Comparison of ENCODE assay signal across 22 cellular contexts in the genomic region with DNA sequence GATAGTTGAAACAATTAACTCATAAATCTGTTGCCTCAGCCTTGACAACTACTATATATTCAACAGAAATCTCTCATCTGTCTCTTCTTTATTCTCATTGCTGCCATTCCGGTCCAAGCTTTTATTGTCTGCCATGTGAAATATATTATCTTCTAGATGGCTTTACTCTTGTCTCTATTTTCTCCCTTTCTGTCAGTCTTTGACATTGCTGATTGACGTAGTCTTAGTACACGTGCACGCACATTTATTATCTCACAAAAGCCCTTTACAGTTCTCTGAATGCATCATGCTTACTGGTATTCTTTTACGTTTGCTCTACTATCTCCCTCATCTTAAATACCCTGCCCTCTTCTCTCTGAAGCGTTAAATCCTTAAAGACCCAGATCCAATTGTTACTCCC. TPM values are rescaled to one million over a fixed set of nuclear protein-coding genes. Genes with fewer than 3 reads are reported as not detected.
A peak's percentile ranks its signal among the peaks of the same experiment; 100 is the strongest.
DNase-seq lines count a peak whose midpoint lies in the region; ATAC-seq lines count a peak whose summit lies in the region.
"Had no signal": no experiment of that assay in that cellular context is flagged by ENCODE, and none has a peak within 500 bp of the region (broad histone marks: within the 10 kb centered on the region; RNA-seq: fewer than 3 reads in every experiment).

No MANE protein-coding gene starts in this region.

- H3K36me3 Mint-ChIP-seq in activated T-cell treated with anti-CD3 and anti-CD28 coated beads, Interleukin-2, amount 50 U/mL, for 24 hours (ENCODE audit: low read depth): peaks cover 80% of the 10 kb centered on the region
- peaks cover 19% of the 10 kb centered on the region for H3K36me3 Mint-ChIP-seq in activated naive CD8-positive, alpha-beta T cell treated with anti-CD3 and anti-CD28 coated beads, Interleukin-2, amount 10 ng/mL, durations not matched to agents 7 days and 5 days
- peaks cover 22% of the 10 kb centered on the region for H3K36me3 Mint-ChIP-seq in natural killer cell treated with Interleukin-12 subunit alpha and Interleukin-12 subunit beta and Interleukin-15 and Interleukin-18, amount 100 ng/mL, for 72 hours

- no peak overlapping the region for H3K4me2 ChIP-seq in Karpas-422 (ENCODE audit: low read depth, low read length, poor library complexity, severe bottlenecking)

- peaks cover 98% of the 10 kb centered on the region for H3K79me2 ChIP-seq in Karpas-422 (ENCODE audit: low read length)

- H3K36me3 ChIP-seq in Karpas-422 (ENCODE audit: insufficient read depth, low read length): peaks cover 51% of the 10 kb centered on the region

- H3K4me1 Mint-ChIP-seq in activated T-cell treated with anti-CD3 and anti-CD28 coated beads, Interleukin-2, amount 50 U/mL, for 24 hours (ENCODE audit: low read depth): peaks cover 52% of the 10 kb centered on the region
- H3K4me1 Mint-ChIP-seq in activated naive CD8-positive, alpha-beta T cell treated with anti-CD3 and anti-CD28 coated beads, Interleukin-2, amount 10 ng/mL, durations not matched to agents 7 days and 5 days: peaks cover 31% of the 10 kb centered on the region
- H3K4me1 Mint-ChIP-seq in natural killer cell treated with Interleukin-12 subunit alpha and Interleukin-12 subunit beta and Interleukin-15 and Interleukin-18, amount 100 ng/mL, for 72 hours (ENCODE audit: low read depth in 2 of 2): peaks cover 33 to 42% of the 10 kb centered on the region in 2 donors

- peak overlapping the region; percentile 14 for H3K4me3 Mint-ChIP-seq in activated T-cell treated with anti-CD3 and anti-CD28 coated beads, Interleukin-2, amount 50 U/mL, for 24 hours
- peak overlapping the region; percentile 13 for H3K4me3 Mint-ChIP-seq in activated naive CD8-positive, alpha-beta T cell treated with anti-CD3 and anti-CD28 coated beads, Interleukin-2, amount 10 ng/mL, durations not matched to agents 7 days and 5 days
- peak overlapping the region; percentile 47 for H3K4me3 Mint-ChIP-seq in natural killer cell treated with Interleukin-12 subunit alpha and Interleukin-12 subunit beta and Interleukin-15 and Interleukin-18, amount 100 ng/mL, for 72 hours

- DNase-seq in activated T-cell treated with anti-CD3 and anti-CD28 coated beads, Interleukin-2, amount 50 U/mL, for 24 hours: no peak
- DNase-seq in activated T-cell treated with anti-CD3 and anti-CD28 coated beads, Interleukin-2, amount 50 U/mL, for 48 hours: no peak
- DNase-seq in Karpas-422 (no peak), EL (no peak), NCI-H1092 treated with DMSO at 0.1 percent for 48 hours (lab: John Stamatoyannopoulos, UW) (no peak)
- no peak for DNase-seq in activated naive CD8-positive, alpha-beta T cell treated with anti-CD3 and anti-CD28 coated beads, Interleukin-2, amount 10 ng/mL, durations not matched to agents 7 days and 5 days
- no peak for DNase-seq in natural killer cell treated with Interleukin-12 subunit alpha and Interleukin-12 subunit beta and Interleukin-15 and Interleukin-18, amount 100 ng/mL, for 72 hours (ENCODE audit: low spot score)
- DNase-seq: DND-41, glutamatergic neuron, midbrain, NCI-H1694 treated with DMSO at 0.1 percent for 48 hours, NCI-H345, retina, testis had no signal

- H3K9me2 ChIP-seq in Karpas-422 (replicated peaks; ENCODE audit: insufficient read depth, low read length): no peaks in the 10 kb centered on the region

- H3K27ac Mint-ChIP-seq in activated T-cell treated with anti-CD3 and anti-CD28 coated beads, Interleukin-2, amount 50 U/mL, for 24 hours: peak overlapping the region; percentile 98
- peak overlapping the region; percentile 1 for H3K27ac Mint-ChIP-seq in activated naive CD8-positive, alpha-beta T cell treated with anti-CD3 and anti-CD28 coated beads, Interleukin-2, amount 10 ng/mL, durations not matched to agents 7 days and 5 days
- peak overlapping the region in 1 of 2 donors; percentile 66 for H3K27ac Mint-ChIP-seq in natural killer cell treated with Interleukin-12 subunit alpha and Interleukin-12 subunit beta and Interleukin-15 and Interleukin-18, amount 100 ng/mL, for 72 hours

- ATAC-seq in activated naive CD8-positive, alpha-beta T cell treated with anti-CD3 and anti-CD28 coated beads, Interleukin-2, amount 10 ng/mL, durations not matched to agents 7 days and 5 days (ENCODE audit: low read depth): no peak
- no peak for ATAC-seq in natural killer cell treated with Interleukin-12 subunit alpha and Interleukin-12 subunit beta and Interleukin-15 and Interleukin-18, amount 100 ng/mL, for 72 hours
- ATAC-seq in HG03571 (IDR thresholded peaks at IDR 0.05; ENCODE audit: unreplicated experiment): no peak
- ATAC-seq: HCT116, left lobe of liver had no signal

- no peaks in the 10 kb centered on the region for H3K9me3 ChIP-seq in Karpas-422 (ENCODE audit: low read length)
- H3K9me3 ChIP-seq: ascending aorta, testis had no signal

- H3K4me1 ChIP-seq in Karpas-422 (ENCODE audit: low read length): peaks cover 52% of the 10 kb centered on the region

- peak overlapping the region; percentile 92 for H3K27ac ChIP-seq in Karpas-422 (ENCODE audit: low read length)
- H3K27ac ChIP-seq: ascending aorta, HL-60, SK-N-MC, testis had no signal

- H3K27me3 Mint-ChIP-seq in activated T-cell treated with anti-CD3 and anti-CD28 coated beads, Interleukin-2, amount 50 U/mL, for 24 hours: no peaks in the 10 kb centered on the region
- H3K27me3 Mint-ChIP-seq in activated naive CD8-positive, alpha-beta T cell treated with anti-CD3 and anti-CD28 coated beads, Interleukin-2, amount 10 ng/mL, durations not matched to agents 7 days and 5 days: no peaks in the 10 kb centered on the region
- no peaks in the 10 kb centered on the region for H3K27me3 Mint-ChIP-seq in natural killer cell treated with Interleukin-12 subunit alpha and Interleukin-12 subunit beta and Interleukin-15 and Interleukin-18, amount 100 ng/mL, for 72 hours

- H3K9ac ChIP-seq in Karpas-422 (ENCODE audit: low read length): no peak overlapping the region

- H3K27me3 ChIP-seq in Karpas-422 (ENCODE audit: low read length): no peaks in the 10 kb centered on the region
- H3K27me3 ChIP-seq: ascending aorta, testis had no signal

- H3K4me3 ChIP-seq in Karpas-422 (ENCODE audit: low read length): no peak overlapping the region
- H3K4me3 ChIP-seq: ascending aorta, SK-N-MC, testis had no signal

- no peaks in the 10 kb centered on the region for H3K9me3 Mint-ChIP-seq in activated T-cell treated with anti-CD3 and anti-CD28 coated beads, Interleukin-2, amount 50 U/mL, for 24 hours
- H3K9me3 Mint-ChIP-seq in activated naive CD8-positive, alpha-beta T cell treated with anti-CD3 and anti-CD28 coated beads, Interleukin-2, amount 10 ng/mL, durations not matched to agents 7 days and 5 days: no peaks in the 10 kb centered on the region
- H3K9me3 Mint-ChIP-seq in natural killer cell treated with Interleukin-12 subunit alpha and Interleukin-12 subunit beta and Interleukin-15 and Interleukin-18, amount 100 ng/mL, for 72 hours: no peaks in the 10 kb centered on the region

- H4K20me1 ChIP-seq in Karpas-422 (ENCODE audit: insufficient read depth, low read depth, low read length): peaks cover 85% of the 10 kb centered on the region

- POLR2A ChIA-PET in activated naive CD8-positive, alpha-beta T cell treated with anti-CD3 and anti-CD28 coated beads, Interleukin-2, amount 10 ng/mL, durations not matched to agents 7 days and 5 days (lab: Charles Lee): no interaction called here

- no peak overlapping the region for H2AFZ ChIP-seq in Karpas-422 (ENCODE audit: low read length)

RNA-seq across cellular contexts. Expression of gene PDIA3, which starts 5.6 kb away (rescaled TPM):
- 160 and 198 TPM in 2 replicates for total RNA-seq in Karpas-422 (2014; rRNA removed; shearing (Covaris generic); ENCODE audit: low replicate concordance)
- 100 to 1,000 TPM; 217 to 225 TPM for total RNA-seq in activated naive CD8-positive, alpha-beta T cell treated with anti-CD3 and anti-CD28 coated beads, Interleukin-2, amount 10 ng/mL, durations not matched to agents 7 days and 5 days
- 100 to 1,000 TPM; 365 to 555 TPM for total RNA-seq in natural killer cell treated with Interleukin-12 subunit alpha and Interleukin-12 subunit beta and Interleukin-15 and Interleukin-18, amount 100 ng/mL, for 72 hours

RNA-seq across cellular contexts. Expression of gene ELL3, which starts 24.9 kb away (rescaled TPM):
- total RNA-seq in Karpas-422 (2014; rRNA removed; shearing (Covaris generic); ENCODE audit: low replicate concordance): 522 and 565 TPM in 2 replicates
- total RNA-seq in activated naive CD8-positive, alpha-beta T cell treated with anti-CD3 and anti-CD28 coated beads, Interleukin-2, amount 10 ng/mL, durations not matched to agents 7 days and 5 days: 1 to 10 TPM; 4.6 to 4.9 TPM
- under 1 TPM; 0.26 to 0.86 TPM for total RNA-seq in natural killer cell treated with Interleukin-12 subunit alpha and Interleukin-12 subunit beta and Interleukin-15 and Interleukin-18, amount 100 ng/mL, for 72 hours

RNA-seq across cellular contexts. Expression of gene SERF2, which starts 40.2 kb away (rescaled TPM):
- total RNA-seq in Karpas-422 (2014; rRNA removed; shearing (Covaris generic); ENCODE audit: low replicate concordance): 882 and 1,084 TPM in 2 replicates
- total RNA-seq in activated naive CD8-positive, alpha-beta T cell treated with anti-CD3 and anti-CD28 coated beads, Interleukin-2, amount 10 ng/mL, durations not matched to agents 7 days and 5 days: 100 to 1,000 TPM; 926 to 987 TPM
- 100 to 1,000 TPM; 456 to 585 TPM for total RNA-seq in natural killer cell treated with Interleukin-12 subunit alpha and Interleukin-12 subunit beta and Interleukin-15 and Interleukin-18, amount 100 ng/mL, for 72 hours

RNA-seq across cellular contexts. Expression of gene SERINC4, which starts 48.1 kb away (rescaled TPM):
- total RNA-seq in Karpas-422 (2014; rRNA removed; shearing (Covaris generic); ENCODE audit: low replicate concordance): not detected in 2 replicates
- under 1 TPM; 0.14 to 0.17 TPM for total RNA-seq in activated naive CD8-positive, alpha-beta T cell treated with anti-CD3 and anti-CD28 coated beads, Interleukin-2, amount 10 ng/mL, durations not matched to agents 7 days and 5 days
- under 1 TPM; 0.24 to 0.50 TPM for total RNA-seq in natural killer cell treated with Interleukin-12 subunit alpha and Interleukin-12 subunit beta and Interleukin-15 and Interleukin-18, amount 100 ng/mL, for 72 hours
- total RNA-seq: ascending aorta, chondrocyte, RPMI7951 had no signal

RNA-seq across cellular contexts. Expression of gene HYPK, which starts 48.5 kb away (rescaled TPM):
- total RNA-seq in Karpas-422 (2014; rRNA removed; shearing (Covaris generic); ENCODE audit: low replicate concordance): 31.1 and 32.5 TPM in 2 replicates
- total RNA-seq in activated naive CD8-positive, alpha-beta T cell treated with anti-CD3 and anti-CD28 coated beads, Interleukin-2, amount 10 ng/mL, durations not matched to agents 7 days and 5 days: 10 to 100 TPM; 17.2 to 18.3 TPM
- 10 to 100 TPM; 14.3 to 15.3 TPM for total RNA-seq in natural killer cell treated with Interleukin-12 subunit alpha and Interleukin-12 subunit beta and Interleukin-15 and Interleukin-18, amount 100 ng/mL, for 72 hours

Comparison
In these comparisons a context has a peak if more than half of its experiments do, and no peak if none do; other contexts are left out.
1. RNA of gene ELL3, which starts 24.9 kb away (total RNA-seq): 522 to 565 TPM in Karpas-422; 4.6 to 4.9 TPM in activated naive CD8-positive, alpha-beta T cell treated with anti-CD3 and anti-CD28 coated beads, Interleukin-2, amount 10 ng/mL, durations not matched to agents 7 days and 5 days and 0.26 to 0.86 TPM in natural killer cell treated with Interleukin-12 subunit alpha and Interleukin-12 subunit beta and Interleukin-15 and Interleukin-18, amount 100 ng/mL, for 72 hours; every median in the first group is over 10 times any median in the second.
2. Peak in every context shown above with its lines, with median percentiles within 50 percentile points of each other: H3K4me3 Mint-ChIP-seq.